10 cellular contexts compared by ENCODE assay signal in the genomic region with DNA sequence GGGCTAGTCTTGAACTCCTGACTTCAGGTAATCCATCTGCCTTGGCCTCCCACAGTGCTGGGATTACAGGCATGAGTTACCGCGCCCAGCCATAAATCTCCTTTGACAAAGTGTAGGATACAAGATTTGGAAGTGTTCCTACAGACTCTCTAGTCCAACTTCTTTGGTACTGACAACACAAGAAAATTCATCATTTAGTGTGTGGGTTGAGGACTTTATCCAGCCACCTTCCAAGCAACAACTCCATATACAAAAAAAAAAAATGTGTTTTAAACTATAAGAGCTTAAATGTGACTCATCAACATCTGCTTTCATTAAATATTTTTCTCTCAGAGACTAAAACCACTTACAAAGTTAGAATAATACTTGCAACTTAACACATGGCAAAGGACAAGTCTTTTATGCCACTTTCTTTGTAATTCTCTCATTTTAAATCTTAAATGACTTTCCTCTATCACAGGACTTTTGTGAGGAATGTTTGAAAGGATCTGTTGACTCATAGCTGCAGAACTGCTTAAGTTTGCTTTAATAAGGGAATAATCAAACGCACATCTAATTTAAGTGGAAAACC. TPM values are rescaled to one million over a fixed set of nuclear protein-coding genes. Genes with fewer than 3 reads are reported as not detected.
A peak's percentile ranks its signal among the peaks of the same experiment; 100 is the strongest.
DNase-seq lines count a peak whose midpoint lies in the region; ATAC-seq, FAIRE-seq and TF ChIP-seq lines count a peak whose summit lies in the region.
"Had no signal": no experiment of that assay in that cellular context is flagged by ENCODE, and none has a peak within 500 bp of the region (broad histone marks: within the 10 kb centered on the region; RNA-seq: fewer than 3 reads in every experiment).

No MANE protein-coding gene starts in this region.

- H3K4me1 ChIP-seq in keratinocyte (ENCODE audit: control insufficient read depth, extremely low read depth, insufficient read depth, low read length), result peaks cover 34% of the 10 kb centered on the region

- no peaks in the 10 kb centered on the region for H4K20me1 ChIP-seq in keratinocyte (ENCODE audit: control insufficient read depth, extremely low read depth, insufficient read depth, low read length)

- H3K27me3 ChIP-seq in brain microvascular endothelial cell (replicated peaks) (no peaks in the 10 kb centered on the region), keratinocyte (ENCODE audit: control insufficient read depth, extremely low read depth, insufficient read depth, low read length) (no peaks in the 10 kb centered on the region), H7 (ENCODE audit: control insufficient read depth, insufficient read depth, low read length) (no peaks in the 10 kb centered on the region)

- H3K27ac ChIP-seq in brain microvascular endothelial cell, result peak overlapping the region; percentile 97
- H3K27ac ChIP-seq in keratinocyte (ENCODE audit: control insufficient read depth, insufficient read depth, low read length), result peak overlapping the region; percentile 98

- dilution Hi-C loops in keratinocyte (cut with MboI; ENCODE audit: extremely low pct_ligation_motif_present, low sequenced_read_pairs), result no loop called here

- in situ Hi-C loops in brain microvascular endothelial cell (cut with HindIII; ENCODE audit: low pct_ligation_motif_present, low sequenced_read_pairs), result no loop called here

- H3K9me1 ChIP-seq in keratinocyte (ENCODE audit: control insufficient read depth, extremely low read depth, insufficient read depth, low read length), result no peaks in the 10 kb centered on the region

- H3K9me3 ChIP-seq in keratinocyte (ENCODE audit: control insufficient read depth, low read depth, low read length), result no peaks in the 10 kb centered on the region

- H3K36me3 ChIP-seq in brain microvascular endothelial cell (replicated peaks) (no peaks in the 10 kb centered on the region), keratinocyte (ENCODE audit: control insufficient read depth in 2 of 2, extremely low read depth in 1 of 2, insufficient read depth in 2 of 2, low read length in 2 of 2) (no peaks in the 10 kb centered on the region), H7 (replicated peaks; ENCODE audit: control insufficient read depth, insufficient read depth, low read length) (no peaks in the 10 kb centered on the region)

- peak overlapping the region; percentile 81 for H3K9ac ChIP-seq in keratinocyte (ENCODE audit: control insufficient read depth, extremely low read depth, insufficient read depth, low read length)

- peak overlapping the region; percentile 93 for H3K4me2 ChIP-seq in keratinocyte (ENCODE audit: control insufficient read depth, extremely low read depth, insufficient read depth, low read depth, low read length)

- peak; percentile 65 for FAIRE-seq in keratinocyte (lab: Jason Lieb, UNC)
- FAIRE-seq: GM12878 had no signal

- peak overlapping the region; percentile 1 for H2AFZ ChIP-seq in keratinocyte (ENCODE audit: control insufficient read depth, low read length)

- TF ChIP-seq CTCF in brain microvascular endothelial cell (IDR thresholded peaks at IDR 0.05; ENCODE audit: low read depth, low read length, missing control alignments), result no peak
- no peak for TF ChIP-seq CTCF in keratinocyte (optimal IDR thresholded peaks at IDR 0.05 in 1 of 3, IDR thresholded peaks at IDR 0.05 in 1 of 3, conservative IDR thresholded peaks at IDR 0.05 in 1 of 3; ENCODE audit: extremely low read depth in 1 of 3, insufficient read depth in 2 of 3, low read length in 3 of 3)

- no peaks in the 10 kb centered on the region for H3K79me2 ChIP-seq in keratinocyte (ENCODE audit: control insufficient read depth, insufficient read depth, low read length)

- DNase-seq in HPDE6-E6E7 (ENCODE audit: extremely low spot score) (peak; percentile 11), brain microvascular endothelial cell (no peak), keratinocyte (ENCODE audit: low read depth, low spot score) (no peak), superior temporal gyrus (ENCODE audit: extremely low spot score) (peak; percentile 24), H7 (no peak), MV-4-11 (lab: John Stamatoyannopoulos, UW) (no peak), hippocampal formation (lab: John Stamatoyannopoulos, UW) (no peak)
- DNase-seq: activated CD4-positive, alpha-beta T cell treated with anti-CD3 and anti-CD28 coated beads, Interleukin-2, amount 10 ng/mL, durations not matched to agents 7 days and 5 days had no signal

- H3K4me3 ChIP-seq in brain microvascular endothelial cell (ENCODE audit: low read depth, low read length) (peak overlapping the region; percentile 13), keratinocyte (ENCODE audit: control insufficient read depth in 2 of 3, extremely low read depth in 1 of 3, insufficient read depth in 2 of 3, low read depth in 1 of 3, low read length in 3 of 3) (peak overlapping the region in 2 of 3 experiments; percentile 32 to 55), H7 (ENCODE audit: insufficient read depth, low read depth, low read length) (no peak overlapping the region)
- H3K4me3 ChIP-seq: GM12878 had no signal

- no peak for ATAC-seq in GM19328 (IDR thresholded peaks at IDR 0.05; ENCODE audit: unreplicated experiment)

RNA-seq across cellular contexts. Expression of gene ITGAV, which starts 46.2 kb away (rescaled TPM):
- polyA plus RNA-seq in keratinocyte, result 63.7 to 114 TPM (median 76.6 TPM) in 3 replicates
- polyA plus RNA-seq in keratinocyte (2011; ENCODE audit: low read depth), result 42.8 TPM
- polyA plus RNA-seq in keratinocyte (2011; cell fraction: cytosol; rRNA removed), result 12.1 and 23.3 TPM in 2 replicates
- 107 and 140 TPM in 2 replicates for polyA plus RNA-seq in keratinocyte (2011; cell fraction: nucleus; rRNA removed)
- 27.5 and 58.3 TPM in 2 replicates for polyA plus RNA-seq in keratinocyte (2012; ENCODE audit: low replicate concordance)
- polyA minus RNA-seq in keratinocyte, result 70.7 to 212 TPM (median 171 TPM) in 3 replicates
- polyA minus RNA-seq in keratinocyte (2011; cell fraction: cytosol; rRNA and poly(A)+ RNA removed), result 82.9 TPM
- polyA minus RNA-seq in keratinocyte (2011; cell fraction: nucleus; rRNA and poly(A)+ RNA removed), result 321 and 568 TPM in 2 replicates
- 28.6 and 30.5 TPM in 2 replicates for total RNA-seq in H7 (2014; rRNA removed; shearing (Covaris generic))

RNA-seq across cellular contexts. Expression of gene ZC3H15, which starts 57.6 kb away (rescaled TPM):
- polyA plus RNA-seq in keratinocyte, result 57.7 to 116 TPM (median 74.9 TPM) in 3 replicates
- polyA plus RNA-seq in keratinocyte (2011; ENCODE audit: low read depth), result 363 TPM
- 80.8 and 167 TPM in 2 replicates for polyA plus RNA-seq in keratinocyte (2011; cell fraction: cytosol; rRNA removed)
- polyA plus RNA-seq in keratinocyte (2011; cell fraction: nucleus; rRNA removed), result 52.7 and 84.8 TPM in 2 replicates
- 74.9 and 78.9 TPM in 2 replicates for polyA plus RNA-seq in keratinocyte (2012; ENCODE audit: low replicate concordance)
- polyA minus RNA-seq in keratinocyte, result 6.0 to 48.8 TPM (median 24.6 TPM) in 3 replicates
- polyA minus RNA-seq in keratinocyte (2011; cell fraction: cytosol; rRNA and poly(A)+ RNA removed), result 68.1 TPM
- 12.2 and 23.7 TPM in 2 replicates for polyA minus RNA-seq in keratinocyte (2011; cell fraction: nucleus; rRNA and poly(A)+ RNA removed)
- 52.2 and 56.5 TPM in 2 replicates for total RNA-seq in H7 (2014; rRNA removed; shearing (Covaris generic))

Comparison
In these comparisons a context has a peak if more than half of its experiments do, and no peak if none do; other contexts are left out.
1. DNase-seq: peak in HPDE6-E6E7 (single experiment) and superior temporal gyrus (single experiment); none in brain microvascular endothelial cell (single experiment), keratinocyte (single experiment), H7 (single experiment), MV-4-11 (single experiment) and hippocampal formation (0 of 2).